ENCODE assay signal across 20 cellular contexts in the genomic region with DNA sequence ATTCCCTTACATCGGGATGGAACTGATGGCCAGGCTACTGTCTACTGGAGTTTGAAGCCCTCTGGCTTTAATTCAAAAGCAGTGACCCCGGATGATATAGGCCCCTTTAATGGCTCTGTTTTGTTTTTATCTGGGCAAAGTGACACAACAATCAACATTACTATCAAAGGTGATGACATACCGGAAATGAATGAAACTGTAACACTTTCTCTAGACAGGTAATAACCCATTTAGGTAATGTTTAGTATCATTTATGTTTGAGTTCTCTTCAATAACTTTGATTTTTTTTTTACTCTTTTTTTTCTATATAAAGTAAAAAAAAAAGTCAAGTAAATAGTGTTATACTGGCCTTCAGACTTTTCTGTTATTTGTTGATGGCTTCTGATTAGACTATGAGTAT.
DNase-seq lines count a peak whose midpoint lies in the region; ATAC-seq, FAIRE-seq and TF ChIP-seq lines count a peak whose summit lies in the region.
"Had no signal": no experiment of that assay in that cellular context is flagged by ENCODE, and none has a peak within 500 bp of the region (broad histone marks: within the 10 kb centered on the region; RNA-seq: fewer than 3 reads in every experiment).

No MANE protein-coding gene starts in this region.

- peak; percentile 70 for TF ChIP-seq EP300 in K562 (IDR thresholded peaks at IDR 0.05; ENCODE audit: low read length)

- 2% methylated on average over 3 of the region's 3 CpGs for WGBS in K562 (ENCODE audit: insufficient coverage, low coverage, missing lambda C conversion rate)
- whole genome bisulfite sequencing in pancreas, 2 donors = 46 to 47% methylated on average over 3 of the region's 3 CpGs

- H3K27ac ChIP-seq in KMS-11 (peak overlapping the region; percentile 92; the same call in 1 of the 2 replicates), K562 (ENCODE audit: extremely low read depth, low read depth, low read length) (peak overlapping the region; percentile 93), pancreas (no peak overlapping the region)
- H3K27ac ChIP-seq: 22Rv1, A549, C4-2B had no signal

- H3K27me3 ChIP-seq in KMS-11 (ENCODE audit: insufficient read depth, low read depth) = no peaks in the 10 kb centered on the region
- H3K27me3 ChIP-seq in K562 (ENCODE audit: control insufficient read depth in 2 of 2, insufficient read depth in 2 of 2, low read length in 2 of 2) = no peaks in the 10 kb centered on the region
- H3K27me3 ChIP-seq in pancreas = peaks cover 0 to 6% (median 0%) of the 10 kb centered on the region in 4 donors
- H3K27me3 ChIP-seq: BLaER1 treated with 17β-estradiol and CSF1 and Interleukin-3, amounts not matched to agents 10 nM and 100 nM had no signal

- TF ChIP-seq RAD21 in K562 (CRISPR knock-in tag; conservative IDR thresholded peaks at IDR 0.05 in 1 of 2, IDR thresholded peaks at IDR 0.05 in 1 of 2) = no peak

- in situ Hi-C loops in K562 (cut with MboI) = no loop called here

- POLR2A ChIA-PET in K562 (lab: Yijun Ruan, JAX) = no interaction called here

- no peak overlapping the region for H3K9ac ChIP-seq in KMS-11
- H3K9ac ChIP-seq in K562 (ENCODE audit: insufficient read depth in 1 of 2, low read depth in 2 of 2, low read length in 2 of 2) = peak overlapping the region in 1 of 2 experiments; percentile 86; a peak in 2 of 4 replicates
- H3K9ac ChIP-seq: BLaER1 treated with 17β-estradiol and CSF1 and Interleukin-3, amounts not matched to agents 10 nM and 100 nM had no signal

- intact Hi-C loops in K562 (cut with micrococcal nuclease) (no loop called here), pancreas (cut with DNase I) (no loop called here)

- H3K4me3 ChIP-seq in KMS-11 (IDR thresholded peaks at IDR 0.05; ENCODE audit: insufficient read depth, low read depth, low read length) (no peak overlapping the region), K562 (no peak overlapping the region), pancreas (no peak overlapping the region)
- H3K4me3 ChIP-seq: A549; BLaER1 treated with 17β-estradiol and CSF1 and Interleukin-3, amounts not matched to agents 10 nM and 100 nM had no signal

- H3K4me2 ChIP-seq in KMS-11 = peak overlapping the region; percentile 96; the same call in 1 of the 2 replicates
- no peak overlapping the region for H3K4me2 ChIP-seq in K562 (ENCODE audit: insufficient read depth, low read length)
- H3K4me2 ChIP-seq: A549; BLaER1 treated with 17β-estradiol and CSF1 and Interleukin-3, amounts not matched to agents 10 nM and 100 nM had no signal

- no peaks in the 10 kb centered on the region for H3K79me2 ChIP-seq in KMS-11 (ENCODE audit: insufficient read depth, low read depth)
- peaks cover 20% of the 10 kb centered on the region for H3K79me2 ChIP-seq in K562 (ENCODE audit: control insufficient read depth, insufficient read depth, low read length)

- H3K36me3 ChIP-seq in KMS-11 (ENCODE audit: insufficient read depth) (no peaks in the 10 kb centered on the region), K562 (ENCODE audit: control insufficient read depth, insufficient read depth, low read length) (no peaks in the 10 kb centered on the region), pancreas (no peaks in the 10 kb centered on the region)
- H3K36me3 ChIP-seq: BLaER1 treated with 17β-estradiol and CSF1 and Interleukin-3, amounts not matched to agents 10 nM and 100 nM had no signal

- DNase-seq in K562 (ENCODE audit: extremely low read depth in 1 of 4, low spot score in 3 of 4) (no peak), pancreas (no peak)
- DNase-seq: AML-193; Caco-2; Calu3; CD4-positive, alpha-beta T cell; CD8-positive, alpha-beta T cell; DMS79 treated with DMSO at 0.1 percent for 48 hours; GF-D8 had no signal

- H2AFZ ChIP-seq in KMS-11 (ENCODE audit: low read depth) (no peak overlapping the region), K562 (ENCODE audit: low read depth, low read length) (peak overlapping the region; percentile 57)

- no peak for FAIRE-seq in K562 (lab: Jason Lieb, UNC)
- peak; percentile 5 for FAIRE-seq in pancreas (lab: Jason Lieb, UNC)
- FAIRE-seq: A549, D721Med, G401.6, GM12891, GM18507 had no signal

- H4K20me1 ChIP-seq in KMS-11 (ENCODE audit: insufficient read depth) = no peaks in the 10 kb centered on the region
- H4K20me1 ChIP-seq in K562 (replicated peaks; ENCODE audit: control insufficient read depth, insufficient read depth, low read length) = no peaks in the 10 kb centered on the region
- H4K20me1 ChIP-seq: BLaER1 treated with 17β-estradiol and CSF1 and Interleukin-3, amounts not matched to agents 10 nM and 100 nM had no signal

- H3K4me1 ChIP-seq in KMS-11 (ENCODE audit: low read depth, poor library complexity, severe bottlenecking) = peaks cover 65% of the 10 kb centered on the region
- H3K4me1 ChIP-seq in K562 (replicated peaks in 1 of 2; ENCODE audit: control insufficient read depth in 2 of 2, insufficient read depth in 2 of 2, low read length in 2 of 2) = peaks cover 0 to 24% of the 10 kb centered on the region in 2 experiments; a peak in 4 of 5 replicates
- peaks cover 0 to 16% (median 15%) of the 10 kb centered on the region in 3 donors for H3K4me1 ChIP-seq in pancreas
- H3K4me1 ChIP-seq: A549, Caco-2 had no signal

- H3K9me1 ChIP-seq in K562 (ENCODE audit: control insufficient read depth, insufficient read depth, low read length) = no peaks in the 10 kb centered on the region

- TF ChIP-seq CTCF in KMS-11 (conservative IDR thresholded peaks at IDR 0.05; ENCODE audit: low read depth, low read length) (no peak), K562 (IDR thresholded peaks at IDR 0.05 in 2 of 3, conservative IDR thresholded peaks at IDR 0.05 in 1 of 3; ENCODE audit: insufficient read depth in 2 of 3, low read depth in 1 of 3, low read length in 3 of 3) (no peak), pancreas (IDR thresholded peaks at IDR 0.05) (no peak)

- no peak for TF ChIP-seq POLR2A in K562 (conservative IDR thresholded peaks at IDR 0.05)

- ATAC-seq in K562 (0 out of 3 replicates have a peak, but pooled peaks have one; percentile 2), pancreas (no peak), GM19463 (IDR thresholded peaks at IDR 0.05; ENCODE audit: unreplicated experiment) (no peak), GM18502 (IDR thresholded peaks at IDR 0.05; ENCODE audit: poor library complexity, unreplicated experiment) (no peak)
- ATAC-seq: A549; CD8-positive, alpha-beta T cell had no signal

- CTCF ChIA-PET in K562 (lab: Yijun Ruan, JAX; ENCODE audit: low intra/inter-chr PET ratio) = no interaction called here

- H3K9me3 ChIP-seq in K562 (replicated peaks; ENCODE audit: control insufficient read depth, insufficient read depth, low read depth, low read length) (no peaks in the 10 kb centered on the region), pancreas (no peaks in the 10 kb centered on the region)
- H3K9me3 ChIP-seq: A549; BLaER1 treated with 17β-estradiol and CSF1 and Interleukin-3, amounts not matched to agents 10 nM and 100 nM; Caco-2 had no signal

- BruUV-seq in K562 (replicated peaks; lab: Mats Ljungman, UMichigan) = no TSS peak

TF ChIP-seq in K562, 482 proteins besides CTCF, POLR2A, EP300 and RAD21 (continues in another document):
- TF ChIP-seq SMARCA4 (IDR thresholded peaks at IDR 0.05) = 0 out of 2 replicates have a peak, but pooled peaks have one; percentile 19
- TF ChIP-seq ZNF707 (CRISPR knock-in tag; conservative IDR thresholded peaks at IDR 0.05) = no peak
- TF ChIP-seq, protein P1, sequence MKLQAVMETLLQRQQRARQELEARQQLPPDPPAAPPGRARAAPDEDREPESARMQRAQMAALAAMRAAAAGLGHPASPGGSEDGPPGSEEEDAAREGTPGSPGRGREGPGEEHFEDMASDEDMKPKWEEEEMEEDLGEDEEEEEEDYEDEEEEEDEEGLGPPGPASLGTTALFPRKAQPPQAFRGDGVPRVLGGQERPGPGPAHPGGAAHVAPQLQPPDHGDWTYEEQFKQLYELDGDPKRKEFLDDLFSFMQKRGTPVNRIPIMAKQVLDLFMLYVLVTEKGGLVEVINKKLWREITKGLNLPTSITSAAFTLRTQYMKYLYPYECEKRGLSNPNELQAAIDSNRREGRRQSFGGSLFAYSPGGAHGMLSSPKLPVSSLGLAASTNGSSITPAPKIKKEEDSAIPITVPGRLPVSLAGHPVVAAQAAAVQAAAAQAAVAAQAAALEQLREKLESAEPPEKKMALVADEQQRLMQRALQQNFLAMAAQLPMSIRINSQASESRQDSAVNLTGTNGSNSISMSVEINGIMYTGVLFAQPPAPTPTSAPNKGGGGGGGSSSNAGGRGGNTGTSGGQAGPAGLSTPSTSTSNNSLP (IDR thresholded peaks at IDR 0.05; ENCODE audit: borderline replicate concordance, low read depth, low read length) = peak; percentile 49; the same call in 1 of the 2 replicates
- TF ChIP-seq SMARCE1 (IDR thresholded peaks at IDR 0.05) = 0 out of 2 replicates have a peak, but pooled peaks have one; percentile 20
- no peak for TF ChIP-seq CEBPG (CRISPR knock-in tag; IDR thresholded peaks at IDR 0.05)
- peak; percentile 55 to 80 for TF ChIP-seq CEBPG (tag; conservative IDR thresholded peaks at IDR 0.05 in 1 of 2, IDR thresholded peaks at IDR 0.05 in 1 of 2)
- no peak for TF ChIP-seq ZC3H8 (IDR thresholded peaks at IDR 0.05)
- peak; percentile 86 for TF ChIP-seq ATF3 (IDR thresholded peaks at IDR 0.05)
- TF ChIP-seq ATF3 (CRISPR knock-in tag; conservative IDR thresholded peaks at IDR 0.05) = no peak
- no peak for TF ChIP-seq ZZZ3 (IDR thresholded peaks at IDR 0.05)
- TF ChIP-seq BDP1 (IDR thresholded peaks at IDR 0.05; ENCODE audit: insufficient read depth, insufficient read length) = no peak
- TF ChIP-seq HDAC1 (IDR thresholded peaks at IDR 0.05) = no peak
- no peak for TF ChIP-seq CREB1 (IDR thresholded peaks at IDR 0.05)
- TF ChIP-seq CREB1 (CRISPR knock-in tag; IDR thresholded peaks at IDR 0.05) = no peak
- TF ChIP-seq SLC30A9 (CRISPR knock-in tag; IDR thresholded peaks at IDR 0.05) = no peak
- no peak for TF ChIP-seq EGR1 (conservative IDR thresholded peaks at IDR 0.05)
- TF ChIP-seq MECOM (CRISPR knock-in tag; IDR thresholded peaks at IDR 0.05) = no peak
- TF ChIP-seq RAD51 (IDR thresholded peaks at IDR 0.05; ENCODE audit: borderline replicate concordance, low read depth) = no peak

Comparison
In these comparisons a context has a peak if more than half of its experiments do, and no peak if none do; other contexts are left out.
1. H3K27ac ChIP-seq: peak in KMS-11 (single experiment) and K562 (single experiment); none in pancreas (0 of 4).